Comparison of ENCODE assay signal across 9 cellular contexts in genomic region chr13:28177877-28178276, GRCh38.
"Had no signal": no experiment of that assay in that cellular context is flagged by ENCODE, and none has a peak within 500 bp of the region (broad histone marks: within the 10 kb centered on the region; RNA-seq: fewer than 3 reads in every experiment).

No MANE protein-coding gene starts in this region.

- DNase-seq: GM23248, GOT3, H7, KBM-7 had no signal

- H3K27ac ChIP-seq: GM23248, KMS-11 had no signal

- H3K4me1 ChIP-seq: HAP-1 had no signal

- H3K9me3 Mint-ChIP-seq: IgD-negative memory B cell had no signal

- H3K9me3 ChIP-seq: HAP-1 had no signal

- H3K4me3 ChIP-seq: GM23248, HAP-1 had no signal

- H3K4me3 Mint-ChIP-seq: IgD-negative memory B cell had no signal

- H3K27ac Mint-ChIP-seq: IgD-negative memory B cell had no signal

- H3K27me3 Mint-ChIP-seq: IgD-negative memory B cell had no signal

- ATAC-seq: HCT116, HepG2 had no signal
